ENCODE assay signal across 15 cellular contexts in genomic region chr6:15285682-15286294, GRCh38. TPM values are rescaled to one million over a fixed set of nuclear protein-coding genes. Genes with fewer than 3 reads are reported as not detected.
DNase-seq lines count a peak whose midpoint lies in the region; ATAC-seq, FAIRE-seq and TF ChIP-seq lines count a peak whose summit lies in the region.
"Had no signal": no experiment of that assay in that cellular context is flagged by ENCODE, and none has a peak within 500 bp of the region (broad histone marks: within the 10 kb centered on the region; RNA-seq: fewer than 3 reads in every experiment).

No MANE protein-coding gene starts in this region.

- TF ChIP-seq CTCF in NB4 (IDR thresholded peaks at IDR 0.05; ENCODE audit: low read depth, low read length) (no peak), cardiac fibroblast (IDR thresholded peaks at IDR 0.05; ENCODE audit: low read depth, low read length) (peak; percentile 10), neutrophil (IDR thresholded peaks at IDR 0.05) (no peak)

- no peaks in the 10 kb centered on the region for H3K9me3 ChIP-seq in neutrophil
- H3K9me3 ChIP-seq: left lung, psoas muscle had no signal

- FAIRE-seq in GM12892 (lab: Jason Lieb, UNC): no peak
- FAIRE-seq: HTR-8/SVneo had no signal

- no peak for TF ChIP-seq POLR2A in NB4 (IDR thresholded peaks at IDR 0.05; ENCODE audit: extremely low read depth, insufficient read length)
- no peak for TF ChIP-seq POLR2A in GM12892 (IDR thresholded peaks at IDR 0.05; ENCODE audit: low read depth, low read length)

- ATAC-seq in HG03378 (IDR thresholded peaks at IDR 0.05; ENCODE audit: unreplicated experiment): no peak
- ATAC-seq: activated T-cell treated with anti-CD3 and anti-CD28 coated beads, Interleukin-2, amount 50 U/mL, for 72 hours; CD8-positive, alpha-beta T cell; left lung; psoas muscle had no signal

- peak overlapping the region; percentile 13 for H3K27ac ChIP-seq in neutrophil
- H3K27ac ChIP-seq: hepatocyte, left lung, psoas muscle had no signal

- DNase-seq in GM03348 (ENCODE audit: low spot score) (peak; percentile 27), NB4 (ENCODE audit: low read depth) (peak; percentile 52), cardiac fibroblast (ENCODE audit: low read depth in 2 of 2) (peak in 1 of 2 donors; percentile 39), T-helper 9 cell (no peak), NCI-H748 (lab: John Stamatoyannopoulos, UW; ENCODE audit: unreplicated experiment) (no peak), GM12892 (ENCODE audit: insufficient read length) (no peak)
- DNase-seq: activated CD4-positive, alpha-beta T cell treated with anti-CD3 and anti-CD28 coated beads, Interleukin-2, amount 10 ng/mL, durations not matched to agents 7 days and 5 days; activated T-cell treated with anti-CD3 and anti-CD28 coated beads, Interleukin-2, amount 50 U/mL, for 72 hours; CD8-positive, alpha-beta T cell; left lung; psoas muscle had no signal

- peaks cover 38 to 44% of the 10 kb centered on the region in 2 experiments for H3K4me1 ChIP-seq in neutrophil (ENCODE audit: control insufficient read depth in 1 of 2, insufficient read depth in 1 of 2, low read depth in 1 of 2, low read length in 1 of 2)

- H3K36me3 ChIP-seq in neutrophil: no peaks in the 10 kb centered on the region
- H3K36me3 ChIP-seq: left lung had no signal

- no peaks in the 10 kb centered on the region for H3K27me3 ChIP-seq in neutrophil
- H3K27me3 ChIP-seq: hepatocyte, left lung had no signal

- H3K4me3 ChIP-seq in NB4 (ENCODE audit: low read depth, low read length): no peak overlapping the region
- H3K4me3 ChIP-seq in cardiac fibroblast (replicated peaks in 1 of 2; ENCODE audit: low read depth in 2 of 2, low read length in 2 of 2): no peak overlapping the region
- no peak overlapping the region for H3K4me3 ChIP-seq in neutrophil (ENCODE audit: low read depth in 1 of 2, low read length in 1 of 2)
- H3K4me3 ChIP-seq: hepatocyte, left lung, psoas muscle had no signal

RNA-seq across cellular contexts. Expression of gene JARID2, which starts 39.9 kb away (rescaled TPM):
- polyA plus RNA-seq in GM12892 (2012; ENCODE audit: missing spikeins): 6.8 TPM

Comparison
In these comparisons a context has a peak if more than half of its experiments do, and no peak if none do; other contexts are left out.
1. DNase-seq: peak in GM03348 (single experiment) and NB4 (single experiment); none in T-helper 9 cell (single experiment), NCI-H748 (single experiment) and GM12892 (single experiment).